In genomic region chr1:9689971-9690381, GRCh38 we compare ENCODE assay signal across 8 cellular contexts. TPM values are rescaled to one million over a fixed set of nuclear protein-coding genes. Genes with fewer than 3 reads are reported as not detected.
DNase-seq lines count a peak whose midpoint lies in the region; ATAC-seq, FAIRE-seq and TF ChIP-seq lines count a peak whose summit lies in the region.

No MANE protein-coding gene starts in this region.

- TF ChIP-seq CTCF in cardiac muscle cell (IDR thresholded peaks at IDR 0.05; ENCODE audit: low read depth, low read length) = peak; percentile 16
- TF ChIP-seq CTCF in adrenal gland (IDR thresholded peaks at IDR 0.05) = no peak

- intact Hi-C loops in Right ventricle myocardium inferior (cut with DNase I) (no loop called here), adrenal gland (cut with DNase I) (loop anchor here in 1 of 2 donors (10.0 kb wide), 1 partner anchor 55 kb away; no protein-coding TSS in a partner anchor)

- H3K36me3 ChIP-seq in cardiac muscle cell (no peaks in the 10 kb centered on the region), adrenal gland (replicated peaks in 1 of 2) (no peaks in the 10 kb centered on the region), iPS-18a (ENCODE audit: control insufficient read depth, low read depth, low read length) (no peaks in the 10 kb centered on the region), small intestine (ENCODE audit: control insufficient read depth in 2 of 2, insufficient read depth in 2 of 2, low read length in 2 of 2) (no peaks in the 10 kb centered on the region)

- DNase-seq in cardiac muscle cell (ENCODE audit: low read depth in 1 of 2, low spot score in 1 of 2) (peak; percentile 30 to 63), Right ventricle myocardium inferior (ENCODE audit: missing footprints) (no peak), adrenal gland (peak in 6 of 7 donors; percentile 37 to 58 (median 45)), small intestine (peak; percentile 22), HPDE6-E6E7 (ENCODE audit: extremely low spot score) (no peak), left lobe of liver (ENCODE audit: low spot score) (no peak)
- DNase-seq in activated effector memory CD4-positive, alpha-beta T cell treated with anti-CD3 and anti-CD28 coated beads, Interleukin-2, amount 50 U/mL, for 16 hours = no peak

- H3K27ac ChIP-seq in cardiac muscle cell (no peak overlapping the region), adrenal gland (peak overlapping the region in 1 of 5 donors; percentile 30), iPS-18a (ENCODE audit: low read length) (no peak overlapping the region), small intestine (ENCODE audit: low read depth in 1 of 2, low read length in 1 of 2) (no peak overlapping the region)

- H3K27me3 ChIP-seq in cardiac muscle cell = peaks cover 36% of the 10 kb centered on the region
- H3K27me3 ChIP-seq in adrenal gland = no peaks in the 10 kb centered on the region
- peaks cover 36% of the 10 kb centered on the region for H3K27me3 ChIP-seq in iPS-18a (ENCODE audit: control insufficient read depth, insufficient read depth, low read length)
- H3K27me3 ChIP-seq in small intestine (ENCODE audit: control insufficient read depth in 2 of 2, insufficient read depth in 2 of 2, low read length in 2 of 2) = no peaks in the 10 kb centered on the region

- ATAC-seq in Right ventricle myocardium inferior (no peak), left lobe of liver (no peak)

- 20 to 30% (median 22%) methylated on average over 10 to 23 of the region's 23 CpGs for WGBS in adrenal gland, 4 donors
- WGBS in small intestine, 3 donors = 7 to 19% (median 12%) methylated on average over 20 to 23 of the region's 23 CpGs

- no peak for FAIRE-seq in small intestine (lab: Jason Lieb, UNC)

- TF ChIP-seq POLR2A in adrenal gland (IDR thresholded peaks at IDR 0.05) = no peak

- H3K9me3 ChIP-seq in cardiac muscle cell (ENCODE audit: low read depth) = no peaks in the 10 kb centered on the region
- no peaks in the 10 kb centered on the region for H3K9me3 ChIP-seq in adrenal gland (replicated peaks in 1 of 3)
- H3K9me3 ChIP-seq in iPS-18a (ENCODE audit: control insufficient read depth, low read depth, low read length) = no peaks in the 10 kb centered on the region
- no peaks in the 10 kb centered on the region for H3K9me3 ChIP-seq in small intestine (ENCODE audit: control insufficient read depth, low read depth)

- peak overlapping the region; percentile 51 for H3K4me3 ChIP-seq in cardiac muscle cell
- peak overlapping the region in 2 of 4 donors; percentile 37 to 85 for H3K4me3 ChIP-seq in adrenal gland
- H3K4me3 ChIP-seq in iPS-18a (ENCODE audit: low read length) = peak overlapping the region; percentile 76
- peak overlapping the region in 1 of 2 donors; percentile 66 for H3K4me3 ChIP-seq in small intestine (ENCODE audit: low read depth in 1 of 2, low read length in 2 of 2)

- H3K9ac ChIP-seq in iPS-18a (ENCODE audit: low read length) = peak overlapping the region; percentile 68

- no peaks in the 10 kb centered on the region for H3K4me1 ChIP-seq in cardiac muscle cell (ENCODE audit: low read depth)
- peaks cover 29 to 34% of the 10 kb centered on the region in 2 donors for H3K4me1 ChIP-seq in adrenal gland (replicated peaks in 1 of 2)
- H3K4me1 ChIP-seq in iPS-18a (ENCODE audit: control insufficient read depth, low read depth, low read length) = peaks cover 21% of the 10 kb centered on the region
- peaks cover 5 to 14% of the 10 kb centered on the region in 2 donors for H3K4me1 ChIP-seq in small intestine (ENCODE audit: control insufficient read depth in 2 of 2, insufficient read depth in 1 of 2, low read depth in 1 of 2, low read length in 1 of 2)

RNA-seq across cellular contexts. Expression of gene PIK3CD, which starts 38.4 kb away (rescaled TPM):
- 4.7 and 7.9 TPM in 2 replicates for total RNA-seq in cardiac muscle cell
- polyA plus RNA-seq in cardiac muscle cell = 3.0 and 6.5 TPM in 2 replicates
- 4.1 TPM for total RNA-seq in Right ventricle myocardium inferior
- 10 to 100 TPM in 4 of 8 donors, 1 to 10 TPM in 4; 3.9 to 16.4 (median 10.6) TPM for total RNA-seq in adrenal gland
- 1 to 10 TPM; 1.8 to 9.3 (median 2.9) TPM for polyA plus RNA-seq in adrenal gland
- 1 to 10 TPM; 1.8 to 3.6 (median 3.5) TPM for polyA plus RNA-seq in small intestine
- total RNA-seq in left lobe of liver = 2.6 TPM

Comparison
In these comparisons a context has a peak if more than half of its experiments do, and no peak if none do; other contexts are left out.
1. DNase-seq: peak in cardiac muscle cell (2 of 2), adrenal gland (6 of 7) and small intestine (single experiment); none in Right ventricle myocardium inferior (single experiment), HPDE6-E6E7 (single experiment), left lobe of liver (single experiment) and activated effector memory CD4-positive, alpha-beta T cell treated with anti-CD3 and anti-CD28 coated beads, Interleukin-2, amount 50 U/mL, for 16 hours (single experiment).